In the genomic region with DNA sequence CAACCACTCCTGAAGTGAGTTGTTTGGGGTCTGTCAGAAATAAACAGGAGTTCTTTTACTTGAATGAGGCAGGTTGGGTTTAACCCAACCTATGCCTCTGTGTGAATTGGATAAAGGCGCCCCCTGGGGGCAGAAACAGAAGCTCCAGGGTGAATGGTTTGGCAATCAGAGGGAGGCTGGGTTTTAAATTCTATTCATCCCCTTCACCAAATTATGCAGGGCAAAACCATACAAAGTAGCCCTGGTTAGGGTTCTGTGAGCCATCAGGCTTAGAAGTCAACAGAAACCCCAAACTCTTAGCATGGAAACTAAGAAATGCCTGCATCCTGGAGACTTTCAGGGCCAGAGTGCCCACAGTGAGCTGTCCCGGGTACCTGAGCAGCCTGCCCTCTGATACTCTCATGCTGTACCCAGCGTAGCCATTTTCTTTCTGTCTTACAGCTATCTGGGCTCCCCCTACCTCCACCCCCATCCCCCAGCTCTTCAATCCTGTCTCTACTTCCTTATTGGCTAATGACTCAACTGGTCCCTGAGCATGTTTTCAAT, we compare ENCODE assay signal across 9 cellular contexts.
DNase-seq lines count a peak whose midpoint lies in the region; ATAC-seq, FAIRE-seq and TF ChIP-seq lines count a peak whose summit lies in the region.
"Had no signal": no experiment of that assay in that cellular context is flagged by ENCODE, and none has a peak within 500 bp of the region (broad histone marks: within the 10 kb centered on the region; RNA-seq: fewer than 3 reads in every experiment).

No MANE protein-coding gene starts in this region.

- H3K4me1 ChIP-seq in K562 (replicated peaks in 1 of 2; ENCODE audit: control insufficient read depth in 2 of 2, insufficient read depth in 2 of 2, low read length in 2 of 2) (no peaks in the 10 kb centered on the region), left lung (no peaks in the 10 kb centered on the region)

- H3K27me3 ChIP-seq in K562 (ENCODE audit: control insufficient read depth in 2 of 2, insufficient read depth in 2 of 2, low read length in 2 of 2) (no peaks in the 10 kb centered on the region), left lung (no peaks in the 10 kb centered on the region)

- H3K27ac ChIP-seq in K562 (ENCODE audit: extremely low read depth, low read depth, low read length) (no peak overlapping the region), left lung (no peak overlapping the region)

- no peaks in the 10 kb centered on the region for H3K79me2 ChIP-seq in K562 (ENCODE audit: control insufficient read depth, insufficient read depth, low read length)

- H3K36me3 ChIP-seq in K562 (ENCODE audit: control insufficient read depth, insufficient read depth, low read length): no peaks in the 10 kb centered on the region
- H3K36me3 ChIP-seq in left lung: no peaks in the 10 kb centered on the region

- in situ Hi-C loops in K562 (cut with MboI): no loop called here

- TF ChIP-seq POLR2A in K562 (conservative IDR thresholded peaks at IDR 0.05): no peak

- intact Hi-C loops in Right ventricle myocardium inferior (cut with DNase I): loop anchor here (1.0 kb wide), 2 partner anchors 33 to 70 kb away; no protein-coding TSS in a partner anchor
- intact Hi-C loops in cardiac septum (cut with DNase I): loop anchor here (5.0 kb wide), 1 partner anchor 71 kb away; no protein-coding TSS in a partner anchor
- intact Hi-C loops in K562 (cut with micrococcal nuclease): loop anchor here (2.0 kb wide), 2 partner anchors 33 to 69 kb away; no protein-coding TSS in a partner anchor
- intact Hi-C loops in left lung (cut with DNase I): no loop called here

- H3K4me2 ChIP-seq in K562 (ENCODE audit: insufficient read depth, low read length): no peak overlapping the region

- no peak overlapping the region for H2AFZ ChIP-seq in K562 (ENCODE audit: low read depth, low read length)

- WGBS in K562 (ENCODE audit: insufficient coverage, low coverage, missing lambda C conversion rate): 0% methylated on average over 2 of the region's 3 CpGs

- no peak for TF ChIP-seq EP300 in K562 (IDR thresholded peaks at IDR 0.05; ENCODE audit: low read length)

- no peaks in the 10 kb centered on the region for H3K9me1 ChIP-seq in K562 (ENCODE audit: control insufficient read depth, insufficient read depth, low read length)

- no peaks in the 10 kb centered on the region for H4K20me1 ChIP-seq in K562 (replicated peaks; ENCODE audit: control insufficient read depth, insufficient read depth, low read length)

- FAIRE-seq in K562 (lab: Jason Lieb, UNC): no peak
- FAIRE-seq: islet of Langerhans had no signal

- H3K9ac ChIP-seq in K562 (ENCODE audit: insufficient read depth in 1 of 2, low read depth in 2 of 2, low read length in 2 of 2): no peak overlapping the region

- ATAC-seq in Right ventricle myocardium inferior (peak; percentile 56), HG03354 (IDR thresholded peaks at IDR 0.05; ENCODE audit: poor library complexity, severe bottlenecking, unreplicated experiment) (peak; percentile 88), K562 (peak; percentile 80), left lung (peak; percentile 87)

- CTCF ChIA-PET in K562 (lab: Yijun Ruan, JAX; ENCODE audit: low intra/inter-chr PET ratio): interaction anchor here (0.6 kb wide), 1 partner anchor 721 kb away, joined by 5 read pairs; no protein-coding TSS in a partner anchor

- POLR2A ChIA-PET in K562 (lab: Yijun Ruan, JAX): interaction anchor here (0.6 kb wide), 1 partner anchor 1376 kb away, joined by 3 read pairs; no protein-coding TSS in a partner anchor

- DNase-seq in Right ventricle myocardium inferior (ENCODE audit: missing footprints) (no peak), cardiac septum (ENCODE audit: low spot score) (no peak), T-helper 9 cell (peak; percentile 57), K562 (ENCODE audit: extremely low read depth in 1 of 4, low spot score in 3 of 4) (peak; percentile 16 to 35 (median 22)), left lung (no peak), NCI-H2107 (lab: John Stamatoyannopoulos, UW) (no peak)
- DNase-seq in stimulated activated CD8-positive, alpha-beta memory T cell treated with anti-CD3 and anti-CD28 coated beads, Interleukin-2, amount 100 ng/mL, for 1 hour (ENCODE audit: low read depth in 2 of 2): peak; percentile 14 to 43

- H3K4me3 ChIP-seq in K562: no peak overlapping the region
- H3K4me3 ChIP-seq in left lung: no peak overlapping the region

- H3K9me3 ChIP-seq in K562 (replicated peaks; ENCODE audit: control insufficient read depth, insufficient read depth, low read depth, low read length) (no peaks in the 10 kb centered on the region), left lung (no peaks in the 10 kb centered on the region)

- BruUV-seq in K562 (replicated peaks; lab: Mats Ljungman, UMichigan): no TSS peak

- peak; percentile 44 to 54 (median 48); a peak in 5 of 6 replicates for TF ChIP-seq CTCF in K562 (IDR thresholded peaks at IDR 0.05 in 2 of 3, conservative IDR thresholded peaks at IDR 0.05 in 1 of 3; ENCODE audit: insufficient read depth in 2 of 3, low read depth in 1 of 3, low read length in 3 of 3)
- TF ChIP-seq CTCF in left lung (IDR thresholded peaks at IDR 0.05): peak; percentile 56 to 69

- TF ChIP-seq RAD21 in K562 (CRISPR knock-in tag; conservative IDR thresholded peaks at IDR 0.05 in 1 of 2, IDR thresholded peaks at IDR 0.05 in 1 of 2): peak in 1 of 2 experiments; percentile 48; a peak in 3 of 4 replicates

TF ChIP-seq in K562, 482 proteins besides CTCF, POLR2A, EP300 and RAD21:
- TF ChIP-seq ZNF699 (CRISPR knock-in tag; IDR thresholded peaks at IDR 0.05; ENCODE audit: insufficient replicate concordance) (no peak), STAT5B (CRISPR knock-in tag; IDR thresholded peaks at IDR 0.05) (no peak), SMC3 (conservative IDR thresholded peaks at IDR 0.05; ENCODE audit: insufficient read depth, low read depth, low read length) (0 out of 2 replicates have a peak, but pooled peaks have one; percentile 36), BRD9 (IDR thresholded peaks at IDR 0.05; ENCODE audit: low read depth, partially characterized antibody) (no peak)

Comparison
In these comparisons a context has a peak if more than half of its experiments do, and no peak if none do; other contexts are left out.
1. DNase-seq: peak in T-helper 9 cell (single experiment), K562 (4 of 4) and stimulated activated CD8-positive, alpha-beta memory T cell treated with anti-CD3 and anti-CD28 coated beads, Interleukin-2, amount 100 ng/mL, for 1 hour (2 of 2); none in Right ventricle myocardium inferior (single experiment), cardiac septum (single experiment), left lung (0 of 2) and NCI-H2107 (single experiment).
2. intact Hi-C loops: an anchor here in Right ventricle myocardium inferior (1.0 kb wide), cardiac septum (5.0 kb wide) and K562 (2.0 kb wide); none called in left lung.
3. Peak in every context shown above with its lines, with median percentiles within 50 percentile points of each other: ATAC-seq.